Comparison of ENCODE assay signal across 8 cellular contexts in the genomic region with DNA sequence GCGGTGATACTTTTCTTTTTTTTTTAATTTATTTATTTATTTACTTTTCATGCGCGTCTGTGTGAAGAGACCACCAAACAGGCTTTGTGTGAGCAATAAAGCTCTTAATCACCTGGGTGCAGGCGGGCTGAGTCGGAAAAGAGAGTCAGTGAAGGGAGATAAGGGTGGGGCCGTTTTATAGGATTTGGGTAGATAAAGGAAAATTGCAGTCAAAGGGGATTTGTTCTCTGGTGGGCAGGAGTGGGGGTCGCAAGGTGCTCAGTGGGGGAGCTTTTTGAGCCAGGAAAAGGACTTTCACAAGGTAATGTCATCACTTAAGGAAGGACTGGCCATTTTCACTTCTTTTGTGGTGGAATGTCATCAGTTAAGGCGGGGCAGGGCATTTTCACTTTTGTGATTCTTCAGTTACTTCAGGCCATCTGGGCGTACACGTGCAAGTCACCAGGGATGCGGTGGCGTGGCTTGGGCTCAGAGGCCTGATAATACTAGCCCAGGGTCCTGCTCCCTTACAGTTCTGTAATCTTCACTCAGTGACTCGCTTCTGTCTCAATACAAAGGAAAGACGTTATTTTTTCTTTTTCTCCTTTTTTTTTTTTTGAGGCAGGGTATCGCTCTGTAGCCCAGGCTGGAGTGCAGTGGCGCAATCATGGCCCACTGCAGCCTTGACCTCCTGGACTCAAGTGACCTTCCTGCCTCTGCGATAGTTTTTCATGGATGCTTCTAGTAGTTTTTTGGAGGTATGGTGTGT. TPM values are rescaled to one million over a fixed set of nuclear protein-coding genes. Genes with fewer than 3 reads are reported as not detected.
A peak's percentile ranks its signal among the peaks of the same experiment; 100 is the strongest.
DNase-seq lines count a peak whose midpoint lies in the region; ATAC-seq and TF ChIP-seq lines count a peak whose summit lies in the region.
"Not testable (repeated sequence)": the region's sequence is repeated elsewhere in the genome, so short reads cannot be mapped to it uniquely, and the experiment has no call there.

No MANE protein-coding gene starts in this region.

- POLR2A ChIA-PET in PC-9 (lab: Charles Lee; ENCODE audit: unreplicated experiment) = not testable (repeated sequence)
- POLR2A ChIA-PET in activated CD4-positive, alpha-beta T cell treated with anti-CD3 and anti-CD28 coated beads for 36 hours (lab: Charles Lee) = interaction anchor here (0.7 to 1.7 kb wide), 2 partner anchors 74 to 664 kb away, joined by 3 to 4 read pairs; a partner anchor contains a TSS

- H3K4me3 ChIP-seq in KMS-11 (IDR thresholded peaks at IDR 0.05; ENCODE audit: insufficient read depth, low read depth, low read length) (peak overlapping the region; percentile 20), PC-9 (peak overlapping the region; percentile 69; the same call in 1 of the 2 replicates), transverse colon (peak overlapping the region in 1 of 4 donors; percentile 84)
- not testable (repeated sequence) for H3K4me3 ChIP-seq in cardiac muscle cell

- peaks cover 26% of the 10 kb centered on the region for H3K4me1 Mint-ChIP-seq in Calu3 (ENCODE audit: low read depth, unreplicated experiment)
- peaks cover 19% of the 10 kb centered on the region for H3K4me1 Mint-ChIP-seq in activated CD4-positive, alpha-beta T cell treated with anti-CD3 and anti-CD28 coated beads for 36 hours
- peaks cover 30% of the 10 kb centered on the region for H3K4me1 Mint-ChIP-seq in activated naive CD8-positive, alpha-beta T cell treated with anti-CD3 and anti-CD28 coated beads, Interleukin-2, amount 50 U/mL, for 24 hours
- H3K4me1 Mint-ChIP-seq in natural killer cell treated with Interleukin-12 subunit alpha and Interleukin-12 subunit beta and Interleukin-15 and Interleukin-18, amount 100 ng/mL, for 72 hours (ENCODE audit: low read depth in 2 of 2) = peaks cover 22 to 32% of the 10 kb centered on the region in 2 donors

- peaks cover 20% of the 10 kb centered on the region for H3F3A ChIP-seq in PC-9 (ENCODE audit: insufficient read depth, low read depth)

- H3K79me2 ChIP-seq in KMS-11 (ENCODE audit: insufficient read depth, low read depth) = peaks cover 31% of the 10 kb centered on the region
- H3K79me2 ChIP-seq in PC-9 (ENCODE audit: low read depth) = peaks cover 32% of the 10 kb centered on the region

- CTCF ChIA-PET in Calu3 (lab: Charles Lee) = not testable (repeated sequence)
- CTCF ChIA-PET in PC-9 (lab: Charles Lee) = interaction anchor here (0.7 kb wide), 1 partner anchor 112 kb away, joined by 3 read pairs; no protein-coding TSS in a partner anchor
- CTCF ChIA-PET in activated CD4-positive, alpha-beta T cell treated with anti-CD3 and anti-CD28 coated beads for 36 hours (lab: Charles Lee) = interaction anchor here (0.6 to 2.0 kb wide), 10 partner anchors 10 to 1188 kb away, joined by 3 to 6 read pairs (median 4); a partner anchor contains a TSS

- ATAC-seq in activated CD4-positive, alpha-beta T cell treated with anti-CD3 and anti-CD28 coated beads for 36 hours; activated naive CD8-positive, alpha-beta T cell treated with anti-CD3 and anti-CD28 coated beads, Interleukin-2, amount 50 U/mL, for 24 hours; natural killer cell treated with Interleukin-12 subunit alpha and Interleukin-12 subunit beta and Interleukin-15 and Interleukin-18, amount 100 ng/mL, for 72 hours: not testable (repeated sequence)

- H3K4me1 ChIP-seq in KMS-11 (ENCODE audit: low read depth, poor library complexity, severe bottlenecking) (peaks cover 14% of the 10 kb centered on the region), PC-9 (replicated peaks; ENCODE audit: insufficient read depth) (peaks cover 13% of the 10 kb centered on the region; the same call in 1 of the 2 replicates), transverse colon (peaks cover 17 to 29% (median 21%) of the 10 kb centered on the region in 4 donors)
- H3K4me1 ChIP-seq in cardiac muscle cell (ENCODE audit: low read depth) = not testable (repeated sequence)

- peak overlapping the region; percentile 88; the same call in 1 of the 2 replicates for H3K27ac ChIP-seq in KMS-11
- H3K27ac ChIP-seq in PC-9 = peak overlapping the region; percentile 88; the same call in 1 of the 2 replicates
- peak overlapping the region; percentile 96 for H3K27ac ChIP-seq in cardiac muscle cell
- peak overlapping the region in 3 of 4 donors; percentile 94 to 99 (median 95) for H3K27ac ChIP-seq in transverse colon

- not testable (repeated sequence) for BruUV-seq in Calu3 (replicated peaks; lab: Mats Ljungman, UMichigan); PC-9 (replicated peaks; lab: Mats Ljungman, UMichigan)

- TF ChIP-seq POLR2A in transverse colon (IDR thresholded peaks at IDR 0.05) = not testable (repeated sequence)

- not testable (repeated sequence) for H3K9me3 Mint-ChIP-seq in Calu3 (ENCODE audit: low read depth, unreplicated experiment); activated CD4-positive, alpha-beta T cell treated with anti-CD3 and anti-CD28 coated beads for 36 hours (ENCODE audit: low read depth); activated naive CD8-positive, alpha-beta T cell treated with anti-CD3 and anti-CD28 coated beads, Interleukin-2, amount 50 U/mL, for 24 hours; natural killer cell treated with Interleukin-12 subunit alpha and Interleukin-12 subunit beta and Interleukin-15 and Interleukin-18, amount 100 ng/mL, for 72 hours

- TF ChIP-seq EP300 in transverse colon (IDR thresholded peaks at IDR 0.05; ENCODE audit: low read depth) = not testable (repeated sequence)

- WGBS in transverse colon (ENCODE audit: low coverage in 1 of 2), 2 donors = 59 to 72% methylated on average over 9 to 17 of the region's 17 CpGs

- not testable (repeated sequence) for H3K27me3 ChIP-seq in KMS-11 (ENCODE audit: insufficient read depth, low read depth); PC-9 (ENCODE audit: insufficient read depth, low read depth); cardiac muscle cell; transverse colon

- H3K9ac ChIP-seq in KMS-11 = not testable (repeated sequence)

- H3K9me3 ChIP-seq in PC-9 (ENCODE audit: insufficient read depth, low read depth); cardiac muscle cell (ENCODE audit: low read depth); transverse colon: not testable (repeated sequence)

- H3K36me3 ChIP-seq in KMS-11 (ENCODE audit: insufficient read depth) = peaks cover 13% of the 10 kb centered on the region; the same call in 1 of the 2 replicates
- H3K36me3 ChIP-seq in PC-9 (ENCODE audit: low read depth) = peaks cover 17% of the 10 kb centered on the region
- H3K36me3 ChIP-seq in cardiac muscle cell = peaks cover 18% of the 10 kb centered on the region
- peaks cover 0 to 16% (median 3%) of the 10 kb centered on the region in 4 donors for H3K36me3 ChIP-seq in transverse colon

- peak overlapping the region; percentile 87; the same call in 1 of the 2 replicates for H2AFZ ChIP-seq in KMS-11 (ENCODE audit: low read depth)
- not testable (repeated sequence) for H2AFZ ChIP-seq in PC-9

- peaks cover 44% of the 10 kb centered on the region for H3K36me3 Mint-ChIP-seq in Calu3 (ENCODE audit: insufficient read depth, unreplicated experiment)
- H3K36me3 Mint-ChIP-seq in activated CD4-positive, alpha-beta T cell treated with anti-CD3 and anti-CD28 coated beads for 36 hours (ENCODE audit: low read depth) = peaks cover 14% of the 10 kb centered on the region
- peaks cover 15% of the 10 kb centered on the region for H3K36me3 Mint-ChIP-seq in activated naive CD8-positive, alpha-beta T cell treated with anti-CD3 and anti-CD28 coated beads, Interleukin-2, amount 50 U/mL, for 24 hours (ENCODE audit: low read depth)
- peaks cover 12% of the 10 kb centered on the region for H3K36me3 Mint-ChIP-seq in natural killer cell treated with Interleukin-12 subunit alpha and Interleukin-12 subunit beta and Interleukin-15 and Interleukin-18, amount 100 ng/mL, for 72 hours

- H3K27me3 Mint-ChIP-seq in Calu3 (ENCODE audit: unreplicated experiment) = peaks cover 11% of the 10 kb centered on the region
- not testable (repeated sequence) for H3K27me3 Mint-ChIP-seq in activated CD4-positive, alpha-beta T cell treated with anti-CD3 and anti-CD28 coated beads for 36 hours; activated naive CD8-positive, alpha-beta T cell treated with anti-CD3 and anti-CD28 coated beads, Interleukin-2, amount 50 U/mL, for 24 hours; natural killer cell treated with Interleukin-12 subunit alpha and Interleukin-12 subunit beta and Interleukin-15 and Interleukin-18, amount 100 ng/mL, for 72 hours

- H4K20me1 ChIP-seq in KMS-11 (ENCODE audit: insufficient read depth); PC-9 (ENCODE audit: insufficient read depth): not testable (repeated sequence)

- H3K4me2 ChIP-seq in KMS-11 = peak overlapping the region; percentile 46; the same call in 1 of the 2 replicates
- peak overlapping the region; percentile 74 for H3K4me2 ChIP-seq in PC-9

- not testable (repeated sequence) for TF ChIP-seq CTCF in Calu3 (IDR thresholded peaks at IDR 0.05; ENCODE audit: unreplicated experiment); KMS-11 (conservative IDR thresholded peaks at IDR 0.05; ENCODE audit: low read depth, low read length); PC-9 (conservative IDR thresholded peaks at IDR 0.05); cardiac muscle cell (IDR thresholded peaks at IDR 0.05; ENCODE audit: low read depth, low read length); transverse colon (IDR thresholded peaks at IDR 0.05)

- peak overlapping the region; percentile 99 for H3K27ac Mint-ChIP-seq in Calu3 (ENCODE audit: unreplicated experiment)
- peak overlapping the region; percentile 87 for H3K27ac Mint-ChIP-seq in activated CD4-positive, alpha-beta T cell treated with anti-CD3 and anti-CD28 coated beads for 36 hours
- peak overlapping the region; percentile 98 for H3K27ac Mint-ChIP-seq in activated naive CD8-positive, alpha-beta T cell treated with anti-CD3 and anti-CD28 coated beads, Interleukin-2, amount 50 U/mL, for 24 hours
- peak overlapping the region; percentile 95 to 99 for H3K27ac Mint-ChIP-seq in natural killer cell treated with Interleukin-12 subunit alpha and Interleukin-12 subunit beta and Interleukin-15 and Interleukin-18, amount 100 ng/mL, for 72 hours

- H3K9me2 ChIP-seq in PC-9 (ENCODE audit: insufficient read depth) = not testable (repeated sequence)

- in situ Hi-C loops in transverse colon (cut with MboI; ENCODE audit: low pct_ligation_motif_present in 1 of 4, low pct_unique_long_range_greater_than_20kb in 1 of 4, low sequenced_read_pairs in 3 of 4) = not testable (repeated sequence)

- peak overlapping the region; percentile 91 for H3K4me3 Mint-ChIP-seq in Calu3 (ENCODE audit: low read depth, unreplicated experiment)
- H3K4me3 Mint-ChIP-seq in activated CD4-positive, alpha-beta T cell treated with anti-CD3 and anti-CD28 coated beads for 36 hours = peak overlapping the region; percentile 99
- H3K4me3 Mint-ChIP-seq in activated naive CD8-positive, alpha-beta T cell treated with anti-CD3 and anti-CD28 coated beads, Interleukin-2, amount 50 U/mL, for 24 hours = peak overlapping the region; percentile 97
- peak overlapping the region; percentile 85 for H3K4me3 Mint-ChIP-seq in natural killer cell treated with Interleukin-12 subunit alpha and Interleukin-12 subunit beta and Interleukin-15 and Interleukin-18, amount 100 ng/mL, for 72 hours

- DNase-seq in Calu3; PC-9; activated CD4-positive, alpha-beta T cell treated with anti-CD3 and anti-CD28 coated beads for 36 hours; activated naive CD8-positive, alpha-beta T cell treated with anti-CD3 and anti-CD28 coated beads, Interleukin-2, amount 50 U/mL, for 24 hours; cardiac muscle cell (ENCODE audit: low read depth in 1 of 2, low spot score in 1 of 2); natural killer cell treated with Interleukin-12 subunit alpha and Interleukin-12 subunit beta and Interleukin-15 and Interleukin-18, amount 100 ng/mL, for 72 hours (ENCODE audit: low spot score): not testable (repeated sequence)
- DNase-seq in transverse colon = peak; percentile 35

- intact Hi-C loops in Calu3 (cut with micrococcal nuclease; ENCODE audit: unreplicated experiment); PC-9 (cut with micrococcal nuclease; ENCODE audit: unreplicated experiment); transverse colon (cut with DNase I; ENCODE audit: low total_unique reads): not testable (repeated sequence)
- intact Hi-C loops in activated CD4-positive, alpha-beta T cell treated with anti-CD3 and anti-CD28 coated beads for 36 hours (cut with DNase I, micrococcal nuclease) = loop anchor here (2.0 to 10.0 kb wide), 4 partner anchors 21 to 1178 kb away; a partner anchor contains a TSS

RNA-seq across cellular contexts. Expression of a gene that starts 1.6 kb away (rescaled TPM):
- total RNA-seq in Calu3 (2022) = 77.7 and 84.4 TPM in 2 replicates
- total RNA-seq in PC-9 (2021) = 53.5 and 63.1 TPM in 2 replicates
- total RNA-seq in activated CD4-positive, alpha-beta T cell treated with anti-CD3 and anti-CD28 coated beads for 36 hours = 10 to 100 TPM; 68.6 to 71.0 TPM
- 67.1 and 109 TPM in 2 replicates for total RNA-seq in cardiac muscle cell
- 56.1 and 99.7 TPM in 2 replicates for polyA plus RNA-seq in cardiac muscle cell
- 10 to 100 TPM; 65.1 to 93.0 TPM for total RNA-seq in natural killer cell treated with Interleukin-12 subunit alpha and Interleukin-12 subunit beta and Interleukin-15 and Interleukin-18, amount 100 ng/mL, for 72 hours
- 100 to 1,000 TPM; 104 to 253 (median 111) TPM for total RNA-seq in transverse colon

RNA-seq across cellular contexts. Expression of a gene that starts 20.7 kb away (rescaled TPM):
- 0.12 and 0.83 TPM in 2 replicates for total RNA-seq in Calu3 (2022)
- 1.2 and 5.0 TPM in 2 replicates for total RNA-seq in PC-9 (2021)
- 10 to 100 TPM; 51.2 to 56.4 TPM for total RNA-seq in activated CD4-positive, alpha-beta T cell treated with anti-CD3 and anti-CD28 coated beads for 36 hours
- 207 and 215 TPM in 2 replicates for total RNA-seq in cardiac muscle cell
- 63.0 and 97.5 TPM in 2 replicates for polyA plus RNA-seq in cardiac muscle cell
- total RNA-seq in natural killer cell treated with Interleukin-12 subunit alpha and Interleukin-12 subunit beta and Interleukin-15 and Interleukin-18, amount 100 ng/mL, for 72 hours = 10 to 100 TPM; 19.6 to 44.7 TPM
- total RNA-seq in transverse colon = 1 to 10 TPM in 1 of 4 donors, under 1 TPM in 2, not detected in 1; 0.41 to 1.1 (median 0.48) TPM

RNA-seq across cellular contexts. Expression of a gene that starts 38.5 kb away (rescaled TPM):
- total RNA-seq in Calu3 (2022) (57.1 and 65.4 TPM in 2 replicates), PC-9 (2021) (14.5 and 21.2 TPM in 2 replicates), cardiac muscle cell (36.1 and 79.2 TPM in 2 replicates), transverse colon (10 to 100 TPM in 3 of 4 donors, 1 to 10 TPM in 1; 2.2 to 35.9 (median 26.7) TPM)
- total RNA-seq in activated CD4-positive, alpha-beta T cell treated with anti-CD3 and anti-CD28 coated beads for 36 hours = 10 to 100 TPM; 15.4 to 19.0 TPM
- 51.1 and 104 TPM in 2 replicates for polyA plus RNA-seq in cardiac muscle cell
- 10 to 100 TPM; 26.3 to 35.6 TPM for total RNA-seq in natural killer cell treated with Interleukin-12 subunit alpha and Interleukin-12 subunit beta and Interleukin-15 and Interleukin-18, amount 100 ng/mL, for 72 hours

RNA-seq across cellular contexts. Expression of a gene that starts 47.5 kb away (rescaled TPM):
- total RNA-seq in Calu3 (2022) (102 and 104 TPM in 2 replicates), PC-9 (2021) (102 and 113 TPM in 2 replicates), cardiac muscle cell (105 and 188 TPM in 2 replicates), transverse colon (100 to 1,000 TPM in 1 of 4 donors, 10 to 100 TPM in 3; 19.1 to 103 (median 60.6) TPM)
- 10 to 100 TPM; 65.4 to 85.1 TPM for total RNA-seq in activated CD4-positive, alpha-beta T cell treated with anti-CD3 and anti-CD28 coated beads for 36 hours
- polyA plus RNA-seq in cardiac muscle cell = 130 and 211 TPM in 2 replicates
- 10 to 100 TPM; 83.3 to 92.5 TPM for total RNA-seq in natural killer cell treated with Interleukin-12 subunit alpha and Interleukin-12 subunit beta and Interleukin-15 and Interleukin-18, amount 100 ng/mL, for 72 hours
